Comparison of ENCODE assay signal across 11 cellular contexts in genomic region chr5:88679638-88680037, GRCh38.
A peak's percentile ranks its signal among the peaks of the same experiment; 100 is the strongest.
DNase-seq lines count a peak whose midpoint lies in the region; ATAC-seq and TF ChIP-seq lines count a peak whose summit lies in the region.
"Had no signal": no experiment of that assay in that cellular context is flagged by ENCODE, and none has a peak within 500 bp of the region (broad histone marks: within the 10 kb centered on the region; RNA-seq: fewer than 3 reads in every experiment).

No MANE protein-coding gene starts in this region.

- H4K20me1 ChIP-seq in SK-N-SH (ENCODE audit: insufficient read depth), result no peaks in the 10 kb centered on the region

- WGBS in SK-N-SH (ENCODE audit: low lambda C conversion rate), result 16% methylated on average over 14 of the region's 14 CpGs

- H3K4me1 ChIP-seq in SK-N-SH (ENCODE audit: control insufficient read depth in 1 of 2, insufficient read depth in 2 of 2, low read depth in 1 of 2, low read length in 1 of 2), result peaks cover 6 to 15% of the 10 kb centered on the region in 2 experiments; a peak in 1 of 4 replicates

- no peak overlapping the region for H3K4me2 ChIP-seq in SK-N-SH

- H3K36me3 ChIP-seq in SK-N-SH (replicated peaks in 1 of 2; ENCODE audit: control insufficient read depth in 1 of 2, insufficient read depth in 2 of 2, low read length in 1 of 2), result no peaks in the 10 kb centered on the region
- H3K36me3 ChIP-seq in MG63, result no peaks in the 10 kb centered on the region
- H3K36me3 ChIP-seq: right lobe of liver, suprapubic skin had no signal

- no peaks in the 10 kb centered on the region for H3K9me2 ChIP-seq in SK-N-SH

- CTCF ChIA-PET in SK-N-SH (lab: Yijun Ruan, JAX), result interaction anchor here (0.6 to 6.5 kb wide), 24 partner anchors 8 to 933 kb away, joined by 3 to 83 read pairs (median 4); no protein-coding TSS in a partner anchor

- no peak overlapping the region for H3K4me3 ChIP-seq in SK-N-SH (ENCODE audit: low read depth in 2 of 2, low read length in 1 of 2)
- peak overlapping the region; percentile 69 for H3K4me3 ChIP-seq in MG63
- H3K4me3 ChIP-seq in dorsolateral prefrontal cortex, result peak overlapping the region; percentile 53 to 93 (median 80)

- in situ Hi-C loops in GM13976 (cut with MboI; ENCODE audit: low sequenced_read_pairs, unreplicated experiment), result loop anchor here (10.0 kb wide), 2 partner anchors 535 to 895 kb away; no protein-coding TSS in a partner anchor

- no peak overlapping the region for H3K9ac ChIP-seq in SK-N-SH

- H2AFZ ChIP-seq in SK-N-SH (ENCODE audit: low read depth), result no peak overlapping the region

- peaks cover 93% of the 10 kb centered on the region for H3K27me3 ChIP-seq in SK-N-SH (ENCODE audit: insufficient read depth)
- peaks cover 8% of the 10 kb centered on the region; the same call in 1 of the 2 replicates for H3K27me3 ChIP-seq in MG63
- peaks cover 0 to 30% (median 0%) of the 10 kb centered on the region in 45 donors for H3K27me3 ChIP-seq in dorsolateral prefrontal cortex

- H3K27ac ChIP-seq in SK-N-SH (ENCODE audit: low read depth in 2 of 2, low read length in 1 of 2) (no peak overlapping the region), dorsolateral prefrontal cortex (peak overlapping the region; percentile 91 to 100 (median 99))
- H3K27ac ChIP-seq: right lobe of liver, suprapubic skin had no signal

- no peak for TF ChIP-seq RAD21 in SK-N-SH (IDR thresholded peaks at IDR 0.05; ENCODE audit: low read length)

- DNase-seq in SK-N-SH (no peak), MG63 (peak; percentile 30), dorsolateral prefrontal cortex (no peak), putamen (ENCODE audit: low spot score) (peak; percentile 42), GM13976 (ENCODE audit: low spot score) (no peak)
- DNase-seq: NCI-H2107 had no signal

- no peaks in the 10 kb centered on the region for H3K79me2 ChIP-seq in SK-N-SH (ENCODE audit: insufficient read depth)

- H3K9me3 ChIP-seq in SK-N-SH (no peaks in the 10 kb centered on the region), MG63 (no peaks in the 10 kb centered on the region)
- H3K9me3 ChIP-seq: right lobe of liver, suprapubic skin had no signal

- POLR2A ChIA-PET in SK-N-SH (lab: Yijun Ruan, JAX), result no interaction called here

- no peak for TF ChIP-seq EP300 in SK-N-SH (IDR thresholded peaks at IDR 0.05; ENCODE audit: borderline replicate concordance in 1 of 2, low read depth in 1 of 2, low read length in 1 of 2)

- ATAC-seq in SK-N-SH treated with all-trans-retinoic acid at 6 μM for 48 hours, result peak; percentile 4; the same call in 1 of the 3 replicates
- no peak for ATAC-seq in HG03280 (IDR thresholded peaks at IDR 0.05; ENCODE audit: unreplicated experiment)
- no peak for ATAC-seq in HG03378 (IDR thresholded peaks at IDR 0.05; ENCODE audit: unreplicated experiment)

- intact Hi-C loops in dorsolateral prefrontal cortex (cut with DNase I), result loop anchor here (2.0 to 10.0 kb wide), 9 partner anchors 287 to 1265 kb away; partner anchors contain the start of genes CCNH (in 1 of the 2) and TMEM161B (in 1 of the 2)

- H3F3A ChIP-seq in SK-N-SH (replicated peaks; ENCODE audit: insufficient read depth), result no peaks in the 10 kb centered on the region

- TF ChIP-seq CTCF in SK-N-SH (IDR thresholded peaks at IDR 0.05), result no peak
- no peak for TF ChIP-seq CTCF in dorsolateral prefrontal cortex (IDR thresholded peaks at IDR 0.05 in 54 of 56, conservative IDR thresholded peaks at IDR 0.05 in 2 of 56; ENCODE audit: low read depth in 1 of 56, partially characterized antibody in 56 of 56)
- no peak for TF ChIP-seq CTCF in GM13976 (IDR thresholded peaks at IDR 0.05; ENCODE audit: borderline replicate concordance, control extremely low read depth, extremely low read depth, insufficient read depth, missing control alignments)

TF ChIP-seq in SK-N-SH treated with all-trans-retinoic acid at 6 μM for 48 hours, 23 proteins besides CTCF, POLR2A, EP300 and RAD21 (continues in another document):
- TF ChIP-seq TSHZ2 (CRISPR knock-in tag; IDR thresholded peaks at IDR 0.05) (no peak), CSRNP3 (CRISPR knock-in tag; IDR thresholded peaks at IDR 0.05) (no peak)

TF ChIP-seq in SK-N-SH, 30 proteins besides CTCF, POLR2A, EP300 and RAD21:
- no peak for TF ChIP-seq GABPA (IDR thresholded peaks at IDR 0.05; ENCODE audit: low read depth)
- no peak for TF ChIP-seq YY1 (IDR thresholded peaks at IDR 0.05; ENCODE audit: low read depth)
- TF ChIP-seq RXRA (IDR thresholded peaks at IDR 0.05; ENCODE audit: borderline replicate concordance, low read depth), result no peak
- no peak for TF ChIP-seq IRF3 (IDR thresholded peaks at IDR 0.05; ENCODE audit: low read depth, low read length)
- TF ChIP-seq SIN3A (IDR thresholded peaks at IDR 0.05; ENCODE audit: borderline replicate concordance, low read depth, low read length), result no peak
- TF ChIP-seq POLR2AphosphoS5 (IDR thresholded peaks at IDR 0.05; ENCODE audit: low read depth, low read length), result no peak
- no peak for TF ChIP-seq USF2 (IDR thresholded peaks at IDR 0.05; ENCODE audit: borderline replicate concordance, low read depth, low read length)
- TF ChIP-seq NFIC (IDR thresholded peaks at IDR 0.05; ENCODE audit: borderline replicate concordance), result no peak
- TF ChIP-seq USF1 (IDR thresholded peaks at IDR 0.05; ENCODE audit: borderline replicate concordance, low read depth), result no peak
- TF ChIP-seq TEAD4 (IDR thresholded peaks at IDR 0.05; ENCODE audit: borderline replicate concordance, insufficient read depth), result no peak
- no peak for TF ChIP-seq REST (IDR thresholded peaks at IDR 0.05; ENCODE audit: low read depth, low read length)
- no peak for TF ChIP-seq FOXJ3 (CRISPR knock-in tag; IDR thresholded peaks at IDR 0.05)
- TF ChIP-seq TAF1 (IDR thresholded peaks at IDR 0.05; ENCODE audit: borderline replicate concordance, low read depth, low read length), result no peak
- no peak for TF ChIP-seq TCF12 (IDR thresholded peaks at IDR 0.05)
- no peak for TF ChIP-seq NRF1 (IDR thresholded peaks at IDR 0.05; ENCODE audit: low read depth, low read length)
- TF ChIP-seq MXI1 (IDR thresholded peaks at IDR 0.05; ENCODE audit: low read depth, low read length), result no peak
- no peak for TF ChIP-seq ELF1 (IDR thresholded peaks at IDR 0.05)
- TF ChIP-seq FOSL2 (IDR thresholded peaks at IDR 0.05; ENCODE audit: borderline replicate concordance, low read depth), result no peak
- no peak for TF ChIP-seq MEF2A (IDR thresholded peaks at IDR 0.05; ENCODE audit: borderline replicate concordance, low read depth)
- no peak for TF ChIP-seq RCOR1 (IDR thresholded peaks at IDR 0.05; ENCODE audit: low read length)

Comparison
In these comparisons a context has a peak if more than half of its experiments do, and no peak if none do; other contexts are left out.
1. DNase-seq: peak in MG63 (single experiment) and putamen (single experiment); none in SK-N-SH (single experiment), dorsolateral prefrontal cortex (0 of 10) and GM13976 (single experiment).
2. H3K27ac ChIP-seq: peak in dorsolateral prefrontal cortex (59 of 59); none in SK-N-SH (0 of 2).
3. H3K4me3 ChIP-seq: peak in MG63 (single experiment) and dorsolateral prefrontal cortex (59 of 59); none in SK-N-SH (0 of 2).